In the genomic region with DNA sequence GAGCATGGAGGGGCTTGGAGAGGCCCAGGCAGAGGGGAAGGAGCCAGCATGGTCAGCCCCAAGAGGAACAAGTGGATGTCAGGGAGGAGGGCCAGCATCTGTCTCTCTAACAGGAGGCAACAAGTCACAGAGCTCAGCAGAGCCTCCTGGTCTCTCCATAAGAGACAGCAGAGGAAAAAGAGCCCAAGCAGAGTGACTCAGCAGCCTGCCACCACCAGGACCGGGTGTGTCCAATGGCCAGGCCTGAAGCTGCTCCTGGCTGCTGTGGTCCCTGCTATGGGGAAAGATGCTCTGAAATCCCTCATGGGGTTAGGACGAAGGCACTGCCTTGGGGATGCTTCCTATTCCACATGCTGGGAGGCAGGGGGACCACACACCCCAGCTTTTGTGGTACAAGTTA, we compare ENCODE assay signal across 21 cellular contexts.
"Had no signal": no experiment of that assay in that cellular context is flagged by ENCODE, and none has a peak within 500 bp of the region (broad histone marks: within the 10 kb centered on the region; RNA-seq: fewer than 3 reads in every experiment).

No MANE protein-coding gene starts in this region.

- ATAC-seq: activated CD4-positive, alpha-beta T cell treated with anti-CD3 and anti-CD28 coated beads for 36 hours; left cardiac atrium; natural killer cell treated with Interleukin-12 subunit alpha and Interleukin-12 subunit beta and Interleukin-15 and Interleukin-18, amount 100 ng/mL, for 72 hours; right lobe of liver; stimulated activated memory B cell treated with anti-CD40 and anti-IgM and Interleukin-4, amounts not matched to agents 10 μg/mL and 1 μg/mL and 100 μg/mL, for 72 hours had no signal

- H3K27ac ChIP-seq: adrenal gland, parathyroid adenoma, right lobe of liver, WERI-Rb-1 had no signal

- H3K9me3 ChIP-seq: adrenal gland, right lobe of liver had no signal

- H3K36me3 ChIP-seq: adrenal gland, right lobe of liver, WERI-Rb-1 had no signal

- H3K79me2 ChIP-seq: parathyroid adenoma had no signal

- H3K4me1 ChIP-seq: adrenal gland, parathyroid adenoma, right lobe of liver had no signal

- FAIRE-seq: astrocyte, bronchial epithelial cell, endothelial cell of umbilical vein, islet of Langerhans had no signal

- DNase-seq: activated CD4-positive, alpha-beta T cell treated with anti-CD3 and anti-CD28 coated beads for 36 hours; activated CD4-positive, alpha-beta T cell treated with anti-CD3 and anti-CD28 coated beads, Interleukin-2, amount 50 U/mL, for 48 hours; activated gamma-delta T cell; adrenal gland; effector CD8-positive, alpha-beta T cell; foreskin melanocyte; glutamatergic neuron; hippocampal formation; left cardiac atrium; right lobe of liver; stimulated activated CD4-positive, alpha-beta T cell treated with anti-CD3 and anti-CD28 coated beads, Interleukin-4, amount 100 ng/mL, for 24 hours; T-helper 2 cell; WERI-Rb-1 had no signal

- H2AFZ ChIP-seq: parathyroid adenoma had no signal

- H3K9ac ChIP-seq: parathyroid adenoma had no signal

- H3K27me3 ChIP-seq: right lobe of liver had no signal

- H3K4me3 ChIP-seq: adrenal gland, right lobe of liver, smooth muscle cell had no signal

- H3K4me2 ChIP-seq: smooth muscle cell had no signal
